In the genomic region with DNA sequence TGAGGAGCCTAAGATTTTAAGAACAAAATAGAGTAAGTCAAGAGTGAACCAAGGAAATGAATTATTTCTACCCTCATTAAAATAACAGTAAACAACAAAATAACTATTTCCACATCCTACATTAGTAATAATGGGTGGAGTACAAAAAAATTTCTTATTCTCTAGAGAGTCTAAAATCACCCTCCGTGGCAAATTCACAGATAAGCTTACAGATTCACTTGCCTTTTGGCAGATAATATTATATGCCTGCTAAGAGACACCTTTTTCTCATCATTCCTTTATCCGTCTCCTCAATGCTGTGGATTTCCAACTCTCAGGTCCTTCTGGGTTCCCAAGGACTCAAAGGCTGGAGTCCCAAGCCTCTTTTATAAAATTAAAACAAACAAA, we compare ENCODE assay signal across 1 cellular context.
TF ChIP-seq lines count a peak whose summit lies in the region.

No MANE protein-coding gene starts in this region.

TF ChIP-seq in GM12878, 131 proteins besides CTCF, POLR2A, EP300 and RAD21:
- TF ChIP-seq MEF2B (IDR thresholded peaks at IDR 0.05; ENCODE audit: partially characterized antibody, poor library complexity, severe bottlenecking): peak; percentile 87
- TF ChIP-seq KLF5 (IDR thresholded peaks at IDR 0.05; ENCODE audit: partially characterized antibody): no peak
- no peak for TF ChIP-seq SMARCA5 (IDR thresholded peaks at IDR 0.05)
- peak; percentile 91 for TF ChIP-seq PAX5 (IDR thresholded peaks at IDR 0.05; ENCODE audit: borderline replicate concordance, low read depth, low read length)
- no peak for TF ChIP-seq CEBPB (IDR thresholded peaks at IDR 0.05; ENCODE audit: borderline replicate concordance in 1 of 2, low read depth in 2 of 2, low read length in 2 of 2)
- no peak for TF ChIP-seq WRNIP1 (IDR thresholded peaks at IDR 0.05; ENCODE audit: borderline replicate concordance, low read depth, low read length)
- no peak for TF ChIP-seq NR2F1 (conservative IDR thresholded peaks at IDR 0.05)
- no peak for TF ChIP-seq ELK1 (IDR thresholded peaks at IDR 0.05; ENCODE audit: low read depth, low read length)
- TF ChIP-seq SUZ12 (IDR thresholded peaks at IDR 0.05; ENCODE audit: unreplicated experiment): no peak
- no peak for TF ChIP-seq CHD1 (IDR thresholded peaks at IDR 0.05; ENCODE audit: low read depth, low read length)
- TF ChIP-seq ATF3 (IDR thresholded peaks at IDR 0.05; ENCODE audit: borderline replicate concordance, extremely low read depth, low read depth, low read length): no peak
- TF ChIP-seq HSF1 (IDR thresholded peaks at IDR 0.05; ENCODE audit: low read depth, low read length): no peak
- TF ChIP-seq SMC3 (IDR thresholded peaks at IDR 0.05; ENCODE audit: borderline replicate concordance, low read length): no peak
- no peak for TF ChIP-seq RCOR1 (conservative IDR thresholded peaks at IDR 0.05; ENCODE audit: low read depth, low read length)
- TF ChIP-seq RELA (IDR thresholded peaks at IDR 0.05; ENCODE audit: borderline replicate concordance, partially characterized antibody): no peak
- TF ChIP-seq IKZF1 (conservative IDR thresholded peaks at IDR 0.05): no peak
- 0 out of 2 replicates have a peak, but pooled peaks have one; percentile 33 for TF ChIP-seq PAX8 (IDR thresholded peaks at IDR 0.05)
- no peak for TF ChIP-seq SREBF1 (IDR thresholded peaks at IDR 0.05; ENCODE audit: low read length)
